8 cellular contexts compared by ENCODE assay signal in the genomic region with DNA sequence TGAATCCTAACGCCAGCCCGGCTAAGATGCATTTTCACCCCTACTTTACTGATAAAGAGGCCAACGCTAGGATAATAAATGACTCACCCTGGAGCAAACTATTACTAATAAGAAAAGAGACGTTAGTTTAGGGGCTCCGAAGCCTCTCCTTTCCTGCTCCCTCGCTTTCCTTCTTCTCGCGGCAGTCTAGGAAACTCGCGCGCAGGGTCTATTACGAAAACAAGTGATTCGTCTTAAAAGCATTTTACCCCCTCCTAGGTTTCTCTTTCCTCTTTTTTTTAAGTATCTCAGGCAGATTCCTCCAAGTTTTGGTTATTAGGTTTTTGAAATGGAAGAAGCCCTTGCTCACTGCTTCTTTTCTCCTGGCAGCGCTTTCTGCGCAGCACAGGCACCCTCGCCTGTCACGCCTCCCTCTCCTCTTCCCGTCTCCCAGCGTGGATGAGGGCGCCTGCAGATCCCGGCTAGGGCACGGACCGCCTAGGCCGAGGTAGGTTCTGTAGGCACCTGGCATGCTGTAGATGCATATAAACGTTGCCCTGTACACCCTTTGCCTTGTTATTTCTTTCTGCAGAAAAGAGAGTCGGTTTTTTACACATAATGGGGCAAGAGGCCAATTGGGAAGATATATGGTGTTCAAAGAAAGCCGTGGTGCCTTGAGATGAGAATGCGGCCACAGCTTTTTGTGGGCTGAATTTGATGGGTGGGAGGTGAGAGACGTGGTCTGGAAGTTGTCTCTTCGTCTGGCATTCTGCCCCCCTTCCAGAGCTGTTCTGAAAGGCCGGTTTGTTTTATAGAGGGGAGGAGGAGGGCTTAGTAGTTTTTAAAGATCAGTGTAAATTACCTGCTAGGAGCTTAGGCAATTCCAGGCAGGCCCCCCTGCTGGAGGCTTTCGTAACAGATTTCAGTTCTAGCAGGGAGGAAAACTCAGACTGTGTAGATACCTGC. TPM values are rescaled to one million over a fixed set of nuclear protein-coding genes. Genes with fewer than 3 reads are reported as not detected.
A peak's percentile ranks its signal among the peaks of the same experiment; 100 is the strongest.
DNase-seq lines count a peak whose midpoint lies in the region; ATAC-seq and TF ChIP-seq lines count a peak whose summit lies in the region.

No MANE protein-coding gene starts in this region.

- no peaks in the 10 kb centered on the region for H3K9me3 Mint-ChIP-seq in activated CD4-positive, alpha-beta memory T cell treated with anti-CD3 and anti-CD28 coated beads, Interleukin-2, amount 10 ng/mL, durations not matched to agents 7 days and 5 days
- no peaks in the 10 kb centered on the region for H3K9me3 Mint-ChIP-seq in nephron progenitor cell

- no peaks in the 10 kb centered on the region for H3K27me3 Mint-ChIP-seq in activated CD4-positive, alpha-beta memory T cell treated with anti-CD3 and anti-CD28 coated beads, Interleukin-2, amount 10 ng/mL, durations not matched to agents 7 days and 5 days
- peaks cover 3% of the 10 kb centered on the region for H3K27me3 Mint-ChIP-seq in nephron progenitor cell (ENCODE audit: low read depth, poor library complexity)

- no peaks in the 10 kb centered on the region for H3K36me3 ChIP-seq in BE2C

- ATAC-seq in foreskin keratinocyte (peak; percentile 64), HG02981 (IDR thresholded peaks at IDR 0.05; ENCODE audit: unreplicated experiment) (no peak), HG03565 (IDR thresholded peaks at IDR 0.05; ENCODE audit: unreplicated experiment) (no peak)

- CTCF ChIA-PET in activated CD4-positive, alpha-beta memory T cell treated with anti-CD3 and anti-CD28 coated beads, Interleukin-2, amount 10 ng/mL, durations not matched to agents 7 days and 5 days (lab: Charles Lee), result interaction anchor here (0.6 to 4.1 kb wide), 16 partner anchors 11 to 244 kb away, joined by 3 to 16 read pairs (median 4); a partner anchor contains a TSS

- no peaks in the 10 kb centered on the region for H3K9me3 ChIP-seq in BE2C

- POLR2A ChIA-PET in activated CD4-positive, alpha-beta memory T cell treated with anti-CD3 and anti-CD28 coated beads, Interleukin-2, amount 10 ng/mL, durations not matched to agents 7 days and 5 days (lab: Charles Lee), result interaction anchor here (1.0 to 2.4 kb wide), 3 partner anchors 55 to 117 kb away, joined by 3 to 16 read pairs (median 14); a partner anchor contains a TSS

- H3K36me3 Mint-ChIP-seq in activated CD4-positive, alpha-beta memory T cell treated with anti-CD3 and anti-CD28 coated beads, Interleukin-2, amount 10 ng/mL, durations not matched to agents 7 days and 5 days (ENCODE audit: low read depth), result peaks cover 7% of the 10 kb centered on the region
- peaks cover 5% of the 10 kb centered on the region for H3K36me3 Mint-ChIP-seq in nephron progenitor cell (ENCODE audit: low read depth)

- peak overlapping the region; percentile 86 for H3K4me3 Mint-ChIP-seq in activated CD4-positive, alpha-beta memory T cell treated with anti-CD3 and anti-CD28 coated beads, Interleukin-2, amount 10 ng/mL, durations not matched to agents 7 days and 5 days
- peak overlapping the region; percentile 93 for H3K4me3 Mint-ChIP-seq in nephron progenitor cell

- DNase-seq in BE2C (peak; percentile 34), NB4 (ENCODE audit: low read depth) (peak; percentile 54), foreskin keratinocyte (peak; percentile 47 to 64), nephron progenitor cell (peak; percentile 47)
- DNase-seq in activated CD4-positive, alpha-beta memory T cell treated with anti-CD3 and anti-CD28 coated beads, Interleukin-2, amount 10 ng/mL, durations not matched to agents 7 days and 5 days, result no peak

- no peak for TF ChIP-seq POLR2A in NB4 (IDR thresholded peaks at IDR 0.05; ENCODE audit: extremely low read depth, insufficient read length)

- peaks cover 6% of the 10 kb centered on the region for H3K4me1 ChIP-seq in BE2C
- H3K4me1 ChIP-seq in foreskin keratinocyte, result no peaks in the 10 kb centered on the region

- H3K4me3 ChIP-seq in BE2C (ENCODE audit: low read depth, low read length) (peak overlapping the region; percentile 61), GM12875 (ENCODE audit: low read depth, low read length) (peak overlapping the region; percentile 91), NB4 (ENCODE audit: low read depth, low read length) (peak overlapping the region; percentile 87)

- TF ChIP-seq CTCF in BE2C (IDR thresholded peaks at IDR 0.05; ENCODE audit: low read depth, low read length), result peak; percentile 54
- peak; percentile 30; the same call in 1 of the 2 replicates for TF ChIP-seq CTCF in GM12875 (IDR thresholded peaks at IDR 0.05; ENCODE audit: borderline replicate concordance, insufficient read depth, low read depth, low read length)
- peak; percentile 17 for TF ChIP-seq CTCF in NB4 (IDR thresholded peaks at IDR 0.05; ENCODE audit: low read depth, low read length)
- peak; percentile 50 for TF ChIP-seq CTCF in foreskin keratinocyte (conservative IDR thresholded peaks at IDR 0.05)
- TF ChIP-seq CTCF in nephron progenitor cell (IDR thresholded peaks at IDR 0.05), result peak; percentile 53

- H3K4me1 Mint-ChIP-seq in activated CD4-positive, alpha-beta memory T cell treated with anti-CD3 and anti-CD28 coated beads, Interleukin-2, amount 10 ng/mL, durations not matched to agents 7 days and 5 days, result peaks cover 43% of the 10 kb centered on the region
- peaks cover 27% of the 10 kb centered on the region for H3K4me1 Mint-ChIP-seq in nephron progenitor cell

- H3K27me3 ChIP-seq in BE2C (peaks cover 19% of the 10 kb centered on the region), foreskin keratinocyte (no peaks in the 10 kb centered on the region)

- H3K27ac Mint-ChIP-seq in activated CD4-positive, alpha-beta memory T cell treated with anti-CD3 and anti-CD28 coated beads, Interleukin-2, amount 10 ng/mL, durations not matched to agents 7 days and 5 days, result peak overlapping the region; percentile 76
- H3K27ac Mint-ChIP-seq in nephron progenitor cell, result no peak overlapping the region

- peak overlapping the region; percentile 17 for H3K27ac ChIP-seq in foreskin keratinocyte

RNA-seq across cellular contexts. Expression of a gene that starts 1.0 kb away (rescaled TPM):
- polyA plus RNA-seq in BE2C (2012; ENCODE audit: insufficient read depth, insufficient read length, low read depth), result 0.11 TPM
- total RNA-seq in activated CD4-positive, alpha-beta memory T cell treated with anti-CD3 and anti-CD28 coated beads, Interleukin-2, amount 10 ng/mL, durations not matched to agents 7 days and 5 days, result 10 to 100 TPM; 13.3 to 14.4 TPM
- 6.8 and 8.4 TPM in 2 replicates for total RNA-seq in foreskin keratinocyte
- 1.8 and 2.1 TPM in 2 replicates for polyA plus RNA-seq in foreskin keratinocyte
